In the genomic region with DNA sequence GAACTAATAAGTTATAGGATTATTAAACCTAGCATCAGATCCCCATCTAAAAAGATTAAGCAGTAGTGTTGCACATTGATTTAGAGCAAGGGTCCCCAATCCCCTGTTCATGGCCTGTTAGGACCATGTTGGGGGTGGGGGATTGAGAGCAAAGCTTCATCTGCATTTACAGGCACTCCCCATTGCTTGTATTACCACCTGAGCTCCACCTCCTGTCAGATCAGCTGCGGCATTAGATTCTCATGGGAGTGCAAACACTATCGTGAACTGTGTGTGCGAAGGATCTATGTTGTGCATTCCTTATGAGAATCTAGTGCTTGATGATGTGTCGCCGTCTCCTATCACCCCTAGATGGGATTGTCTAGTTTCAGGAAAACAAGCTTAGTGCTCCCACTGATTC, we compare ENCODE assay signal across 2 cellular contexts.
TF ChIP-seq lines count a peak whose summit lies in the region.

No MANE protein-coding gene starts in this region.

TF ChIP-seq in HEK293, 187 proteins besides CTCF, POLR2A, EP300 and RAD21:
- TF ChIP-seq ZNF416 (tag by site-specific recombination; IDR thresholded peaks at IDR 0.05) (no peak), ZNF610 (tag by site-specific recombination; IDR thresholded peaks at IDR 0.05; ENCODE audit: borderline replicate concordance) (peak; percentile 97)

TF ChIP-seq in GM23338, 12 proteins besides CTCF, POLR2A, EP300 and RAD21:
- TF ChIP-seq POLR2AphosphoS5 (IDR thresholded peaks at IDR 0.05; ENCODE audit: low read depth) (no peak), NANOG (IDR thresholded peaks at IDR 0.05; ENCODE audit: borderline replicate concordance) (no peak), ZNF331 (CRISPR knock-in tag; IDR thresholded peaks at IDR 0.05; ENCODE audit: low read depth) (no peak), STAT1 (IDR thresholded peaks at IDR 0.05; ENCODE audit: unreplicated experiment) (no peak), CREB1 (CRISPR knock-in tag; IDR thresholded peaks at IDR 0.05; ENCODE audit: low read depth) (no peak), EZH2phosphoT487 (IDR thresholded peaks at IDR 0.05; ENCODE audit: unreplicated experiment) (no peak), EZH2 (IDR thresholded peaks at IDR 0.05; ENCODE audit: low read depth, unreplicated experiment) (no peak), ZNF114 (CRISPR knock-in tag; IDR thresholded peaks at IDR 0.05) (no peak), JUNB (IDR thresholded peaks at IDR 0.05; ENCODE audit: unreplicated experiment) (no peak)
- TF ChIP-seq, protein P1, sequence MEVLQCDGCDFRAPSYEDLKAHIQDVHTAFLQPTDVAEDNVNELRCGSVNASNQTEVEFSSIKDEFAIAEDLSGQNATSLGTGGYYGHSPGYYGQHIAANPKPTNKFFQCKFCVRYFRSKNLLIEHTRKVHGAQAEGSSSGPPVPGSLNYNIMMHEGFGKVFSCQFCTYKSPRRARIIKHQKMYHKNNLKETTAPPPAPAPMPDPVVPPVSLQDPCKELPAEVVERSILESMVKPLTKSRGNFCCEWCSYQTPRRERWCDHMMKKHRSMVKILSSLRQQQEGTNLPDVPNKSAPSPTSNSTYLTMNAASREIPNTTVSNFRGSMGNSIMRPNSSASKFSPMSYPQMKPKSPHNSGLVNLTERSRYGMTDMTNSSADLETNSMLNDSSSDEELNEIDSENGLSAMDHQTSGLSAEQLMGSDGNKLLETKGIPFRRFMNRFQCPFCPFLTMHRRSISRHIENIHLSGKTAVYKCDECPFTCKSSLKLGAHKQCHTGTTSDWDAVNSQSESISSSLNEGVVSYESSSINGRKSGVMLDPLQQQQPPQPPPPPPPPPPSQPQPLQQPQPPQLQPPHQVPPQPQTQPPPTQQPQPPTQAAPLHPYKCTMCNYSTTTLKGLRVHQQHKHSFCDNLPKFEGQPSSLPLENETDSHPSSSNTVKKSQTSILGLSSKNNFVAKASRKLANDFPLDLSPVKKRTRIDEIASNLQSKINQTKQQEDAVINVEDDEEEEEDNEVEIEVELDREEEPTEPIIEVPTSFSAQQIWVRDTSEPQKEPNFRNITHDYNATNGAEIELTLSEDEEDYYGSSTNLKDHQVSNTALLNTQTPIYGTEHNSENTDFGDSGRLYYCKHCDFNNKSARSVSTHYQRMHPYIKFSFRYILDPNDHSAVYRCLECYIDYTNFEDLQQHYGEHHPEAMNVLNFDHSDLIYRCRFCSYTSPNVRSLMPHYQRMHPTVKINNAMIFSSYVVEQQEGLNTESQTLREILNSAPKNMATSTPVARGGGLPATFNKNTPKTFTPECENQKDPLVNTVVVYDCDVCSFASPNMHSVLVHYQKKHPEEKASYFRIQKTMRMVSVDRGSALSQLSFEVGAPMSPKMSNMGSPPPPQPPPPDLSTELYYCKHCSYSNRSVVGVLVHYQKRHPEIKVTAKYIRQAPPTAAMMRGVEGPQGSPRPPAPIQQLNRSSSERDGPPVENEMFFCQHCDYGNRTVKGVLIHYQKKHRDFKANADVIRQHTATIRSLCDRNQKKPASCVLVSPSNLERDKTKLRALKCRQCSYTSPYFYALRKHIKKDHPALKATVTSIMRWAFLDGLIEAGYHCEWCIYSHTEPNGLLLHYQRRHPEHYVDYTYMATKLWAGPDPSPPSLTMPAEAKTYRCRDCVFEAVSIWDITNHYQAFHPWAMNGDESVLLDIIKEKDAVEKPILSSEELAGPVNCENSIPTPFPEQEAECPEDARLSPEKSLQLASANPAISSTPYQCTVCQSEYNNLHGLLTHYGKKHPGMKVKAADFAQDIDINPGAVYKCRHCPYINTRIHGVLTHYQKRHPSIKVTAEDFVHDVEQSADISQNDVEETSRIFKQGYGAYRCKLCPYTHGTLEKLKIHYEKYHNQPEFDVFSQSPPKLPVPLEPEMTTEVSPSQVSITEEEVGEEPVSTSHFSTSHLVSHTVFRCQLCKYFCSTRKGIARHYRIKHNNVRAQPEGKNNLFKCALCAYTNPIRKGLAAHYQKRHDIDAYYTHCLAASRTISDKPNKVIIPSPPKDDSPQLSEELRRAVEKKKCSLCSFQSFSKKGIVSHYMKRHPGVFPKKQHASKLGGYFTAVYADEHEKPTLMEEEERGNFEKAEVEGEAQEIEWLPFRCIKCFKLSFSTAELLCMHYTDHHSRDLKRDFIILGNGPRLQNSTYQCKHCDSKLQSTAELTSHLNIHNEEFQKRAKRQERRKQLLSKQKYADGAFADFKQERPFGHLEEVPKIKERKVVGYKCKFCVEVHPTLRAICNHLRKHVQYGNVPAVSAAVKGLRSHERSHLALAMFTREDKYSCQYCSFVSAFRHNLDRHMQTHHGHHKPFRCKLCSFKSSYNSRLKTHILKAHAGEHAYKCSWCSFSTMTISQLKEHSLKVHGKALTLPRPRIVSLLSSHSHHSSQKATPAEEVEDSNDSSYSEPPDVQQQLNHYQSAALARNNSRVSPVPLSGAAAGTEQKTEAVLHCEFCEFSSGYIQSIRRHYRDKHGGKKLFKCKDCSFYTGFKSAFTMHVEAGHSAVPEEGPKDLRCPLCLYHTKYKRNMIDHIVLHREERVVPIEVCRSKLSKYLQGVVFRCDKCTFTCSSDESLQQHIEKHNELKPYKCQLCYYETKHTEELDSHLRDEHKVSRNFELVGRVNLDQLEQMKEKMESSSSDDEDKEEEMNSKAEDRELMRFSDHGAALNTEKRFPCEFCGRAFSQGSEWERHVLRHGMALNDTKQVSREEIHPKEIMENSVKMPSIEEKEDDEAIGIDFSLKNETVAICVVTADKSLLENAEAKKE (CRISPR knock-in tag; IDR thresholded peaks at IDR 0.05) = no peak
- TF ChIP-seq, protein P2, sequence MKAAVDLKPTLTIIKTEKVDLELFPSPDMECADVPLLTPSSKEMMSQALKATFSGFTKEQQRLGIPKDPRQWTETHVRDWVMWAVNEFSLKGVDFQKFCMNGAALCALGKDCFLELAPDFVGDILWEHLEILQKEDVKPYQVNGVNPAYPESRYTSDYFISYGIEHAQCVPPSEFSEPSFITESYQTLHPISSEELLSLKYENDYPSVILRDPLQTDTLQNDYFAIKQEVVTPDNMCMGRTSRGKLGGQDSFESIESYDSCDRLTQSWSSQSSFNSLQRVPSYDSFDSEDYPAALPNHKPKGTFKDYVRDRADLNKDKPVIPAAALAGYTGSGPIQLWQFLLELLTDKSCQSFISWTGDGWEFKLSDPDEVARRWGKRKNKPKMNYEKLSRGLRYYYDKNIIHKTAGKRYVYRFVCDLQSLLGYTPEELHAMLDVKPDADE (IDR thresholded peaks at IDR 0.05) = no peak
- TF ChIP-seq, protein P3, sequence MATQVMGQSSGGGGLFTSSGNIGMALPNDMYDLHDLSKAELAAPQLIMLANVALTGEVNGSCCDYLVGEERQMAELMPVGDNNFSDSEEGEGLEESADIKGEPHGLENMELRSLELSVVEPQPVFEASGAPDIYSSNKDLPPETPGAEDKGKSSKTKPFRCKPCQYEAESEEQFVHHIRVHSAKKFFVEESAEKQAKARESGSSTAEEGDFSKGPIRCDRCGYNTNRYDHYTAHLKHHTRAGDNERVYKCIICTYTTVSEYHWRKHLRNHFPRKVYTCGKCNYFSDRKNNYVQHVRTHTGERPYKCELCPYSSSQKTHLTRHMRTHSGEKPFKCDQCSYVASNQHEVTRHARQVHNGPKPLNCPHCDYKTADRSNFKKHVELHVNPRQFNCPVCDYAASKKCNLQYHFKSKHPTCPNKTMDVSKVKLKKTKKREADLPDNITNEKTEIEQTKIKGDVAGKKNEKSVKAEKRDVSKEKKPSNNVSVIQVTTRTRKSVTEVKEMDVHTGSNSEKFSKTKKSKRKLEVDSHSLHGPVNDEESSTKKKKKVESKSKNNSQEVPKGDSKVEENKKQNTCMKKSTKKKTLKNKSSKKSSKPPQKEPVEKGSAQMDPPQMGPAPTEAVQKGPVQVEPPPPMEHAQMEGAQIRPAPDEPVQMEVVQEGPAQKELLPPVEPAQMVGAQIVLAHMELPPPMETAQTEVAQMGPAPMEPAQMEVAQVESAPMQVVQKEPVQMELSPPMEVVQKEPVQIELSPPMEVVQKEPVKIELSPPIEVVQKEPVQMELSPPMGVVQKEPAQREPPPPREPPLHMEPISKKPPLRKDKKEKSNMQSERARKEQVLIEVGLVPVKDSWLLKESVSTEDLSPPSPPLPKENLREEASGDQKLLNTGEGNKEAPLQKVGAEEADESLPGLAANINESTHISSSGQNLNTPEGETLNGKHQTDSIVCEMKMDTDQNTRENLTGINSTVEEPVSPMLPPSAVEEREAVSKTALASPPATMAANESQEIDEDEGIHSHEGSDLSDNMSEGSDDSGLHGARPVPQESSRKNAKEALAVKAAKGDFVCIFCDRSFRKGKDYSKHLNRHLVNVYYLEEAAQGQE (IDR thresholded peaks at IDR 0.05; ENCODE audit: unreplicated experiment) = no peak
